Comparison of ENCODE assay signal across 1 cellular context in genomic region chr17:44556854-44557606, GRCh38.
TF ChIP-seq lines count a peak whose summit lies in the region.

Gene FZD2, plus strand, starts transcription at chr17:44557484. Its CDS starts 205 bp downstream, at chr17:44557689.

TF ChIP-seq in K562, 482 proteins besides CTCF, POLR2A, EP300 and RAD21 (continued from another document):
- TF ChIP-seq, protein P1, sequence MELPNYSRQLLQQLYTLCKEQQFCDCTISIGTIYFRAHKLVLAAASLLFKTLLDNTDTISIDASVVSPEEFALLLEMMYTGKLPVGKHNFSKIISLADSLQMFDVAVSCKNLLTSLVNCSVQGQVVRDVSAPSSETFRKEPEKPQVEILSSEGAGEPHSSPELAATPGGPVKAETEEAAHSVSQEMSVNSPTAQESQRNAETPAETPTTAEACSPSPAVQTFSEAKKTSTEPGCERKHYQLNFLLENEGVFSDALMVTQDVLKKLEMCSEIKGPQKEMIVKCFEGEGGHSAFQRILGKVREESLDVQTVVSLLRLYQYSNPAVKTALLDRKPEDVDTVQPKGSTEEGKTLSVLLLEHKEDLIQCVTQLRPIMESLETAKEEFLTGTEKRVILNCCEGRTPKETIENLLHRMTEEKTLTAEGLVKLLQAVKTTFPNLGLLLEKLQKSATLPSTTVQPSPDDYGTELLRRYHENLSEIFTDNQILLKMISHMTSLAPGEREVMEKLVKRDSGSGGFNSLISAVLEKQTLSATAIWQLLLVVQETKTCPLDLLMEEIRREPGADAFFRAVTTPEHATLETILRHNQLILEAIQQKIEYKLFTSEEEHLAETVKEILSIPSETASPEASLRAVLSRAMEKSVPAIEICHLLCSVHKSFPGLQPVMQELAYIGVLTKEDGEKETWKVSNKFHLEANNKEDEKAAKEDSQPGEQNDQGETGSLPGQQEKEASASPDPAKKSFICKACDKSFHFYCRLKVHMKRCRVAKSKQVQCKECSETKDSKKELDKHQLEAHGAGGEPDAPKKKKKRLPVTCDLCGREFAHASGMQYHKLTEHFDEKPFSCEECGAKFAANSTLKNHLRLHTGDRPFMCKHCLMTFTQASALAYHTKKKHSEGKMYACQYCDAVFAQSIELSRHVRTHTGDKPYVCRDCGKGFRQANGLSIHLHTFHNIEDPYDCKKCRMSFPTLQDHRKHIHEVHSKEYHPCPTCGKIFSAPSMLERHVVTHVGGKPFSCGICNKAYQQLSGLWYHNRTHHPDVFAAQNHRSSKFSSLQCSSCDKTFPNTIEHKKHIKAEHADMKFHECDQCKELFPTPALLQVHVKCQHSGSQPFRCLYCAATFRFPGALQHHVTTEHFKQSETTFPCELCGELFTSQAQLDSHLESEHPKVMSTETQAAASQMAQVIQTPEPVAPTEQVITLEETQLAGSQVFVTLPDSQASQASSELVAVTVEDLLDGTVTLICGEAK (IDR thresholded peaks at IDR 0.05) = peak; percentile 37; the same call in 1 of the 2 replicates
- TF ChIP-seq, protein P1 (CRISPR knock-in tag; IDR thresholded peaks at IDR 0.05) = no peak
- TF ChIP-seq PHF21A (IDR thresholded peaks at IDR 0.05; ENCODE audit: borderline replicate concordance, low read depth) = peak; percentile 92
- TF ChIP-seq MIER1 (IDR thresholded peaks at IDR 0.05; ENCODE audit: low read depth) = peak; percentile 100
- peak; percentile 68 for TF ChIP-seq POLR2G (IDR thresholded peaks at IDR 0.05; ENCODE audit: low read depth, low read length)
- TF ChIP-seq MTA3 (IDR thresholded peaks at IDR 0.05; ENCODE audit: borderline replicate concordance) = peak; percentile 52; the same call in 1 of the 2 replicates
- no peak for TF ChIP-seq CREB3L1 (IDR thresholded peaks at IDR 0.05; ENCODE audit: borderline replicate concordance, low read depth)
- TF ChIP-seq L3MBTL2 (IDR thresholded peaks at IDR 0.05) = peak; percentile 83
- TF ChIP-seq ARNT (IDR thresholded peaks at IDR 0.05) = 0 out of 4 replicates have a peak, but pooled peaks of 1 of the 2 experiments have one; percentile 59
- TF ChIP-seq POLR2B (IDR thresholded peaks at IDR 0.05; ENCODE audit: low read depth, partially characterized antibody) = no peak
- 0 out of 2 replicates have a peak, but pooled peaks have one; percentile 6 for TF ChIP-seq JUND (IDR thresholded peaks at IDR 0.05; ENCODE audit: borderline replicate concordance, low read depth, low read length)
- TF ChIP-seq JUND (tag; IDR thresholded peaks at IDR 0.05; ENCODE audit: borderline replicate concordance, low read depth, low read length) = no peak
- peak; percentile 87 for TF ChIP-seq FOXM1 (IDR thresholded peaks at IDR 0.05; ENCODE audit: low read depth)
- no peak for TF ChIP-seq FOXM1 (CRISPR knock-in tag; IDR thresholded peaks at IDR 0.05; ENCODE audit: low read depth)
- peak; percentile 79; the same call in 1 of the 2 replicates for TF ChIP-seq ZSCAN29 (IDR thresholded peaks at IDR 0.05)
- peak; percentile 17 for TF ChIP-seq TAF1 (IDR thresholded peaks at IDR 0.05; ENCODE audit: control insufficient read depth, extremely low read depth, insufficient read depth, low read length, severe bottlenecking)
- peak in 1 of 2 experiments; percentile 46; a peak in 1 of 4 replicates for TF ChIP-seq RCOR1 (IDR thresholded peaks at IDR 0.05; ENCODE audit: borderline replicate concordance in 1 of 2, low read depth in 2 of 2, low read length in 2 of 2)
- peak; percentile 49; the same call in 1 of the 2 replicates for TF ChIP-seq ZBTB7A (IDR thresholded peaks at IDR 0.05; ENCODE audit: borderline replicate concordance, control insufficient read depth, low read depth, low read length)
- TF ChIP-seq, protein P2, sequence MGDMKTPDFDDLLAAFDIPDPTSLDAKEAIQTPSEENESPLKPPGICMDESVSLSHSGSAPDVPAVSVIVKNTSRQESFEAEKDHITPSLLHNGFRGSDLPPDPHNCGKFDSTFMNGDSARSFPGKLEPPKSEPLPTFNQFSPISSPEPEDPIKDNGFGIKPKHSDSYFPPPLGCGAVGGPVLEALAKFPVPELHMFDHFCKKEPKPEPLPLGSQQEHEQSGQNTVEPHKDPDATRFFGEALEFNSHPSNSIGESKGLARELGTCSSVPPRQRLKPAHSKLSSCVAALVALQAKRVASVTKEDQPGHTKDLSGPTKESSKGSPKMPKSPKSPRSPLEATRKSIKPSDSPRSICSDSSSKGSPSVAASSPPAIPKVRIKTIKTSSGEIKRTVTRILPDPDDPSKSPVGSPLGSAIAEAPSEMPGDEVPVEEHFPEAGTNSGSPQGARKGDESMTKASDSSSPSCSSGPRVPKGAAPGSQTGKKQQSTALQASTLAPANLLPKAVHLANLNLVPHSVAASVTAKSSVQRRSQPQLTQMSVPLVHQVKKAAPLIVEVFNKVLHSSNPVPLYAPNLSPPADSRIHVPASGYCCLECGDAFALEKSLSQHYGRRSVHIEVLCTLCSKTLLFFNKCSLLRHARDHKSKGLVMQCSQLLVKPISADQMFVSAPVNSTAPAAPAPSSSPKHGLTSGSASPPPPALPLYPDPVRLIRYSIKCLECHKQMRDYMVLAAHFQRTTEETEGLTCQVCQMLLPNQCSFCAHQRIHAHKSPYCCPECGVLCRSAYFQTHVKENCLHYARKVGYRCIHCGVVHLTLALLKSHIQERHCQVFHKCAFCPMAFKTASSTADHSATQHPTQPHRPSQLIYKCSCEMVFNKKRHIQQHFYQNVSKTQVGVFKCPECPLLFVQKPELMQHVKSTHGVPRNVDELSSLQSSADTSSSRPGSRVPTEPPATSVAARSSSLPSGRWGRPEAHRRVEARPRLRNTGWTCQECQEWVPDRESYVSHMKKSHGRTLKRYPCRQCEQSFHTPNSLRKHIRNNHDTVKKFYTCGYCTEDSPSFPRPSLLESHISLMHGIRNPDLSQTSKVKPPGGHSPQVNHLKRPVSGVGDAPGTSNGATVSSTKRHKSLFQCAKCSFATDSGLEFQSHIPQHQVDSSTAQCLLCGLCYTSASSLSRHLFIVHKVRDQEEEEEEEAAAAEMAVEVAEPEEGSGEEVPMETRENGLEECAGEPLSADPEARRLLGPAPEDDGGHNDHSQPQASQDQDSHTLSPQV (IDR thresholded peaks at IDR 0.05) = no peak
- TF ChIP-seq RBFOX2 (IDR thresholded peaks at IDR 0.05; ENCODE audit: low read depth, low read length) = peak; percentile 60
- TF ChIP-seq NR2F6 (CRISPR knock-in tag; IDR thresholded peaks at IDR 0.05) = no peak
- TF ChIP-seq PTBP1 (IDR thresholded peaks at IDR 0.05; ENCODE audit: low read depth, low read length) = peak; percentile 100
- TF ChIP-seq GATA2 (CRISPR knock-in tag; IDR thresholded peaks at IDR 0.05) = peak; percentile 65
- TF ChIP-seq YBX1 (IDR thresholded peaks at IDR 0.05) = no peak
- peak; percentile 52 for TF ChIP-seq ZFX (CRISPR knock-in tag; IDR thresholded peaks at IDR 0.05)
- no peak for TF ChIP-seq SP1 (CRISPR knock-in tag; IDR thresholded peaks at IDR 0.05)
